In genomic region chr3:123536153-123536895, GRCh38 we compare ENCODE assay signal across 1 cellular context.
TF ChIP-seq lines count a peak whose summit lies in the region.

No MANE protein-coding gene starts in this region.

TF ChIP-seq in GM12878, 131 proteins besides CTCF, POLR2A, EP300 and RAD21 (continued from another document and continues in another):
- no peak for TF ChIP-seq SIN3A (IDR thresholded peaks at IDR 0.05; ENCODE audit: low read depth, low read length)
- no peak for TF ChIP-seq SKIL (IDR thresholded peaks at IDR 0.05; ENCODE audit: low read depth, poor library complexity, severe bottlenecking)
- peak; percentile 77; the same call in 1 of the 2 replicates for TF ChIP-seq MEF2A (IDR thresholded peaks at IDR 0.05; ENCODE audit: insufficient read depth, low read depth, low read length)
- TF ChIP-seq TCF12 (IDR thresholded peaks at IDR 0.05; ENCODE audit: low read depth, low read length) = no peak
- no peak for TF ChIP-seq E2F8 (IDR thresholded peaks at IDR 0.05; ENCODE audit: low read depth, partially characterized antibody)
- TF ChIP-seq KAT2A (conservative IDR thresholded peaks at IDR 0.05; ENCODE audit: control insufficient read depth, low read depth, low read length) = no peak
- TF ChIP-seq RB1 (IDR thresholded peaks at IDR 0.05; ENCODE audit: borderline replicate concordance) = no peak
- TF ChIP-seq KDM1A (IDR thresholded peaks at IDR 0.05; ENCODE audit: borderline replicate concordance) = no peak
- no peak for TF ChIP-seq RCOR1 (conservative IDR thresholded peaks at IDR 0.05; ENCODE audit: low read depth, low read length)
- no peak for TF ChIP-seq SRF (IDR thresholded peaks at IDR 0.05; ENCODE audit: low read depth in 2 of 2, low read length in 2 of 2)
- TF ChIP-seq ZNF687 (IDR thresholded peaks at IDR 0.05) = no peak
- no peak for TF ChIP-seq SIX5 (IDR thresholded peaks at IDR 0.05; ENCODE audit: low read depth, low read length, severe bottlenecking)
- no peak for TF ChIP-seq ASH2L (IDR thresholded peaks at IDR 0.05; ENCODE audit: borderline replicate concordance, low read depth)
- TF ChIP-seq IKZF2 (IDR thresholded peaks at IDR 0.05) = peak; percentile 60 to 70; a peak in 3 of 4 replicates
- no peak for TF ChIP-seq SUZ12 (IDR thresholded peaks at IDR 0.05; ENCODE audit: unreplicated experiment)
- TF ChIP-seq HDAC2 (IDR thresholded peaks at IDR 0.05) = no peak
- TF ChIP-seq MLLT1 (IDR thresholded peaks at IDR 0.05) = no peak
- TF ChIP-seq IRF4 (IDR thresholded peaks at IDR 0.05; ENCODE audit: low read depth, low read length) = 0 out of 2 replicates have a peak, but pooled peaks have one; percentile 38
- TF ChIP-seq ZNF622 (IDR thresholded peaks at IDR 0.05) = no peak
- TF ChIP-seq JUND (IDR thresholded peaks at IDR 0.05; ENCODE audit: low read depth, low read length) = no peak
- TF ChIP-seq EED (IDR thresholded peaks at IDR 0.05; ENCODE audit: low read depth) = no peak
- TF ChIP-seq NFIC (IDR thresholded peaks at IDR 0.05; ENCODE audit: low read depth, low read length) = peak; percentile 82
- TF ChIP-seq ZNF592 (IDR thresholded peaks at IDR 0.05) = no peak
- no peak for TF ChIP-seq ZNF274 (IDR thresholded peaks at IDR 0.05; ENCODE audit: insufficient read depth, insufficient read length)
- no peak for TF ChIP-seq BMI1 (IDR thresholded peaks at IDR 0.05; ENCODE audit: borderline replicate concordance)
- TF ChIP-seq ZNF384 (IDR thresholded peaks at IDR 0.05; ENCODE audit: borderline replicate concordance, low read depth, low read length) = no peak
- TF ChIP-seq SUPT20H (IDR thresholded peaks at IDR 0.05; ENCODE audit: borderline replicate concordance, control insufficient read depth, low read depth, low read length) = no peak
- TF ChIP-seq RBBP5 (conservative IDR thresholded peaks at IDR 0.05) = no peak
- no peak for TF ChIP-seq HCFC1 (IDR thresholded peaks at IDR 0.05; ENCODE audit: low read length)
- TF ChIP-seq CREM (IDR thresholded peaks at IDR 0.05; ENCODE audit: low read depth) = no peak
- TF ChIP-seq HSF1 (IDR thresholded peaks at IDR 0.05; ENCODE audit: low read depth, low read length) = no peak
- TF ChIP-seq PAX8 (IDR thresholded peaks at IDR 0.05) = no peak
- no peak for TF ChIP-seq EGR1 (IDR thresholded peaks at IDR 0.05; ENCODE audit: borderline replicate concordance in 1 of 2, low read depth in 2 of 2, low read length in 2 of 2)
- no peak for TF ChIP-seq HDAC6 (IDR thresholded peaks at IDR 0.05; ENCODE audit: unreplicated experiment)
- TF ChIP-seq CEBPZ (IDR thresholded peaks at IDR 0.05; ENCODE audit: low read depth, low read length) = no peak
- no peak for TF ChIP-seq MXI1 (IDR thresholded peaks at IDR 0.05; ENCODE audit: low read depth, low read length)
- TF ChIP-seq ZBTB4 (CRISPR knock-in tag; IDR thresholded peaks at IDR 0.05) = no peak
